ENCODE assay signal across 11 cellular contexts in the genomic region with DNA sequence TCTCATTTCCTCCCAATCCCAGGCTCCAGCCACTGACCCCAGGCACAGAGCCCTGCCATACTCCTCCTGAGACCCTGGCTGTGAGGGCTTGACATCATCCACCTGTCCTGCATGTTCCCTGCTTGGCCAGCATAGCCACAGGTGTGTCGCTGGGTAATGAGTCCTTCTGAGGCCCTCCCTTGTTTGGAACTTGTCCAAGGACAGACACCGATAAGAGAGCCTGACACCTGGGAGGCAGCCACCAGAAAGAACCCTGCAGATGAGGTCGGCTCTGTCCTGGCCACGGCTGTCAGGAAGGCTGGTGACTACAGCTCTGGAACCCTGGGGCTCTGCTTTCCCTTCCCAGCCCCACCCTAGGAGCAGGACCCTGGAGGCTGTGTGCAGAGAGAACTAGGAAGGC. TPM values are rescaled to one million over a fixed set of nuclear protein-coding genes. Genes with fewer than 3 reads are reported as not detected.
DNase-seq lines count a peak whose midpoint lies in the region; ATAC-seq and TF ChIP-seq lines count a peak whose summit lies in the region.
"Had no signal": no experiment of that assay in that cellular context is flagged by ENCODE, and none has a peak within 500 bp of the region (broad histone marks: within the 10 kb centered on the region; RNA-seq: fewer than 3 reads in every experiment).

No MANE protein-coding gene starts in this region.

- no peak overlapping the region for H3K4me3 ChIP-seq in heart right ventricle
- no peak overlapping the region for H3K4me3 ChIP-seq in LNCaP clone FGC (ENCODE audit: low read depth, low read length)
- no peak overlapping the region for H3K4me3 ChIP-seq in body of pancreas
- no peak overlapping the region for H3K4me3 ChIP-seq in thymus (ENCODE audit: low read length)
- H3K4me3 ChIP-seq in coronary artery: no peak overlapping the region
- H3K4me3 ChIP-seq: thoracic aorta had no signal

- no peaks in the 10 kb centered on the region for H3K9me3 ChIP-seq in heart right ventricle
- H3K9me3 ChIP-seq in body of pancreas: no peaks in the 10 kb centered on the region
- no peaks in the 10 kb centered on the region for H3K9me3 ChIP-seq in thymus (ENCODE audit: control insufficient read depth)
- H3K9me3 ChIP-seq: thoracic aorta had no signal

- H3K27ac ChIP-seq in heart right ventricle (peak overlapping the region in 3 of 10 donors; percentile 32 to 52 (median 50)), body of pancreas (peak overlapping the region in 3 of 4 donors; percentile 49 to 64 (median 55)), thymus (ENCODE audit: low read depth) (peak overlapping the region; percentile 89), coronary artery (no peak overlapping the region)

- ATAC-seq in Right ventricle myocardium superior (ENCODE audit: poor library complexity): no peak
- ATAC-seq in heart right ventricle: no peak
- peak; percentile 81 for ATAC-seq in body of pancreas
- ATAC-seq in esophagus mucosa: no peak
- ATAC-seq: Panc1 had no signal

- no peaks in the 10 kb centered on the region for H3K27me3 ChIP-seq in heart right ventricle
- H3K27me3 ChIP-seq in body of pancreas: no peaks in the 10 kb centered on the region
- no peaks in the 10 kb centered on the region for H3K27me3 ChIP-seq in thymus (ENCODE audit: control insufficient read depth, insufficient read depth)

- WGBS in heart right ventricle, 2 donors: 40 to 45% methylated on average over 4 of the region's 4 CpGs
- 0 to 22% methylated on average over 2 to 4 of the region's 4 CpGs for WGBS in body of pancreas, 2 donors
- WGBS in thymus: 6% methylated on average over 4 of the region's 4 CpGs

- intact Hi-C loops in Right ventricle myocardium superior (cut with DNase I) (loop anchor here (2.0 kb wide), 1 partner anchor 69 kb away; no protein-coding TSS in a partner anchor), heart right ventricle (cut with DNase I) (loop anchor here (5.0 to 10.0 kb wide), 6 partner anchors 35 to 375 kb away; a partner anchor contains a TSS), body of pancreas (cut with DNase I) (no loop called here)

- DNase-seq in Right ventricle myocardium superior: peak; percentile 20
- no peak for DNase-seq in heart right ventricle
- DNase-seq in LNCaP clone FGC (ENCODE audit: low read depth): peak; percentile 44
- DNase-seq in body of pancreas: peak; percentile 80 to 94 (median 90)
- no peak for DNase-seq in coronary artery (ENCODE audit: low spot score)
- no peak for DNase-seq in activated CD8-positive, alpha-beta memory T cell treated with anti-CD3 and anti-CD28 coated beads, Interleukin-2, amount 50 U/mL, for 4 hours
- DNase-seq: activated CD8-positive, alpha-beta memory T cell treated with anti-CD3 and anti-CD28 coated beads, Interleukin-2, amount 50 U/mL, for 48 hours had no signal

- peak in 1 of 3 donors; percentile 17 for TF ChIP-seq POLR2A in body of pancreas (IDR thresholded peaks at IDR 0.05)

- TF ChIP-seq CTCF in heart right ventricle (IDR thresholded peaks at IDR 0.05): no peak
- no peak for TF ChIP-seq CTCF in LNCaP clone FGC (IDR thresholded peaks at IDR 0.05; ENCODE audit: control insufficient read depth, extremely low read depth, insufficient read depth)
- peak in 3 of 7 experiments; percentile 15 to 36 (median 28) for TF ChIP-seq CTCF in body of pancreas (IDR thresholded peaks at IDR 0.05)
- no peak for TF ChIP-seq CTCF in coronary artery (IDR thresholded peaks at IDR 0.05)

- peaks cover 0 to 44% (median 17%) of the 10 kb centered on the region in 9 donors for H3K4me1 ChIP-seq in heart right ventricle
- H3K4me1 ChIP-seq in body of pancreas: peaks cover 42% of the 10 kb centered on the region
- H3K4me1 ChIP-seq in thymus (ENCODE audit: control insufficient read depth, insufficient read depth, low read length): peaks cover 40% of the 10 kb centered on the region

- peaks cover 0 to 97% (median 19%) of the 10 kb centered on the region in 9 donors for H3K36me3 ChIP-seq in heart right ventricle
- peaks cover 5 to 10% of the 10 kb centered on the region in 2 donors for H3K36me3 ChIP-seq in body of pancreas (replicated peaks in 1 of 2; ENCODE audit: insufficient read depth in 1 of 2, low read depth in 2 of 2)
- peaks cover 36% of the 10 kb centered on the region for H3K36me3 ChIP-seq in thymus (ENCODE audit: control insufficient read depth, insufficient read depth)

RNA-seq across cellular contexts. Expression of a gene that starts 34.6 kb away (rescaled TPM):
- total RNA-seq in Right ventricle myocardium superior: 37.0 TPM
- 10 to 100 TPM; 20.9 to 33.5 (median 24.7) TPM for total RNA-seq in heart right ventricle
- 10 to 100 TPM; 10.4 to 69.1 TPM for polyA plus RNA-seq in heart right ventricle
- 100 to 1,000 TPM; 129 to 217 TPM for total RNA-seq in body of pancreas
- polyA plus RNA-seq in thymus: 38.8 TPM
- total RNA-seq in esophagus mucosa: 23.0 TPM

RNA-seq across cellular contexts. Expression of a gene that starts 37.7 kb away (rescaled TPM):
- total RNA-seq in Right ventricle myocardium superior (68.6 TPM), heart right ventricle (10 to 100 TPM; 34.9 to 80.8 (median 48.4) TPM), body of pancreas (100 to 1,000 TPM; 109 to 136 TPM), esophagus mucosa (89.7 TPM)
- polyA plus RNA-seq in heart right ventricle (10 to 100 TPM; 31.5 to 38.2 TPM), thymus (13.3 TPM)

RNA-seq across cellular contexts. Expression of a gene that starts 41.3 kb away (rescaled TPM):
- 0.13 TPM for total RNA-seq in Right ventricle myocardium superior
- under 1 TPM in 7 of 10 donors, not detected in 3; 0.15 to 0.57 (median 0.25) TPM for total RNA-seq in heart right ventricle
- under 1 TPM; 0.15 to 0.77 TPM for polyA plus RNA-seq in heart right ventricle
- total RNA-seq in body of pancreas: 100 to 1,000 TPM; 138 to 153 TPM
- polyA plus RNA-seq in thymus: 1.2 TPM
- not detected for total RNA-seq in esophagus mucosa
- total RNA-seq: thoracic aorta had no signal

Comparison
In these comparisons a context has a peak if more than half of its experiments do, and no peak if none do; other contexts are left out.
1. DNase-seq: peak in Right ventricle myocardium superior (single experiment), LNCaP clone FGC (single experiment) and body of pancreas (4 of 4); none in heart right ventricle (0 of 2), coronary artery (single experiment) and activated CD8-positive, alpha-beta memory T cell treated with anti-CD3 and anti-CD28 coated beads, Interleukin-2, amount 50 U/mL, for 4 hours (single experiment).
2. H3K27ac ChIP-seq: peak in body of pancreas (3 of 4) and thymus (single experiment); none in coronary artery (0 of 2).
3. RNA of a gene that starts 41.3 kb away (total RNA-seq): 138 to 153 TPM in body of pancreas; not detected in esophagus mucosa (single experiment), 0.15 to 0.57 TPM in heart right ventricle and 0.13 TPM in Right ventricle myocardium superior (single experiment); every median in the first group is over 10 times any median in the second.